Comparison of ENCODE assay signal across 9 cellular contexts in the genomic region with DNA sequence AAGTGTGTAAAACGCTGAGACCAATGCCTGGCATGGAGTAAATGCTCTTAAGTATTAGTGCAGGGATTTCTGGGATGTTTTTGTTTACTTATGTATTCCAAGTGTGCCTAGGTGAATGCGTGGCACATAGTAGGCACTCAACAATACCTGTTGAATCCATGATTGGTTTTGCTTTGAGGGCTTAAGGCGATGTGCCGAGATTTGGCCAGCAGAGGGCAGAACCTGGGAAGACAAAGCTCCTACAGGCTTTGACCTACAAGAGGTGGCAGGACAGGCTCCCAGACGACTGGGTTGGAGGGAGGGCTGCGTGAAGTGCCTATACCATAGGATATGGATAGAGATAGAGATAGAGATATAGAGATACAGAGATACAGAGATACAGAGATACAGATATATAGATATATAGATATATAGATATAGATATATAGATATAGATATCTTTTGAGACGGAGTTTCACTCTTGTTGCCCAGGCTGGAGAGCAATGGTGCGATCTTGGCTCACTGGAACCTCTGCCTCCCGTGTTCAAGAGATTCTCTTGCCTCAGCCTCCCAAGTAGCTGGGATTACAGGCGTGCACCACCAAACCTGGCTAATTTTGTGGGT. TPM values are rescaled to one million over a fixed set of nuclear protein-coding genes. Genes with fewer than 3 reads are reported as not detected.
DNase-seq lines count a peak whose midpoint lies in the region; ATAC-seq and TF ChIP-seq lines count a peak whose summit lies in the region.
"Had no signal": no experiment of that assay in that cellular context is flagged by ENCODE, and none has a peak within 500 bp of the region (broad histone marks: within the 10 kb centered on the region; RNA-seq: fewer than 3 reads in every experiment).

No MANE protein-coding gene starts in this region.

- H3K9ac ChIP-seq in HCT116 (ENCODE audit: low read length) (no peak overlapping the region), mesenchymal stem cell (ENCODE audit: low read length) (no peak overlapping the region)

- H3K4me3 ChIP-seq in HCT116 (replicated peaks in 1 of 2; ENCODE audit: low read depth in 1 of 2, low read length in 2 of 2) (no peak overlapping the region), mesenchymal stem cell (ENCODE audit: insufficient read depth in 1 of 2, low read depth in 1 of 2, low read length in 2 of 2) (no peak overlapping the region)
- H3K4me3 ChIP-seq: skin epidermis had no signal

- H3K27ac ChIP-seq in HCT116 (ENCODE audit: low read depth, low read length) (no peak overlapping the region), mesenchymal stem cell (ENCODE audit: low read length, poor library complexity, severe bottlenecking) (no peak overlapping the region)
- H3K27ac ChIP-seq: skin epidermis had no signal

- RAD21 ChIA-PET in HCT116 (lab: Charles Lee; ENCODE audit: low non-redundant PET in 1 of 2, low total read pairs in 2 of 2, uncharacterized antibody in 2 of 2, unreplicated experiment in 2 of 2), result interaction anchor here (0.6 to 2.8 kb wide), 6 partner anchors 40 to 176 kb away, joined by 3 to 25 read pairs (median 6); partner anchors contain the start of gene LIPT2 (in 1 of the 2)

- no peak overlapping the region for H3K4me2 ChIP-seq in HCT116 (ENCODE audit: low read length)
- H3K4me2 ChIP-seq in mesenchymal stem cell (ENCODE audit: low read length, poor library complexity, severe bottlenecking), result no peak overlapping the region

- BruUV-seq in HCT116 (replicated peaks; lab: Mats Ljungman, UMichigan), result no TSS peak

- no peak overlapping the region for H2BK15ac ChIP-seq in mesenchymal stem cell (ENCODE audit: low read depth, poor library complexity, severe bottlenecking)

- no peak overlapping the region for H2BK5ac ChIP-seq in mesenchymal stem cell (ENCODE audit: low read depth, low read length, poor library complexity, severe bottlenecking)

- no peaks in the 10 kb centered on the region for H3K9me2 ChIP-seq in HCT116 (ENCODE audit: insufficient read depth)

- TF ChIP-seq CTCF in HCT116 (IDR thresholded peaks at IDR 0.05 in 2 of 3, conservative IDR thresholded peaks at IDR 0.05 in 1 of 3; ENCODE audit: borderline replicate concordance in 1 of 3, insufficient read depth in 1 of 3, low read depth in 2 of 3, low read length in 2 of 3), result peak; percentile 86 to 89 (median 88)

- peaks cover 0 to 3% of the 10 kb centered on the region in 2 experiments; a peak in 1 of 4 replicates for H3K4me1 ChIP-seq in HCT116 (ENCODE audit: control insufficient read depth in 1 of 2, insufficient read depth in 2 of 2, low read length in 2 of 2)
- H3K4me1 ChIP-seq in mesenchymal stem cell (ENCODE audit: control insufficient read depth, insufficient read depth, low read depth, low read length), result peaks cover 3% of the 10 kb centered on the region

- no peaks in the 10 kb centered on the region for H3K79me2 ChIP-seq in HCT116 (ENCODE audit: insufficient read depth, low read length)

- H2BK12ac ChIP-seq in mesenchymal stem cell (ENCODE audit: low read length in 2 of 2), result no peak overlapping the region

- H3K18ac ChIP-seq in mesenchymal stem cell (ENCODE audit: low read depth in 1 of 2, low read length in 2 of 2), result no peak overlapping the region

- H3K27me3 ChIP-seq in HCT116 (ENCODE audit: insufficient read depth, low read length) (no peaks in the 10 kb centered on the region), mesenchymal stem cell (ENCODE audit: control insufficient read depth in 1 of 2, insufficient read depth in 1 of 2, low read length in 2 of 2) (peaks cover 0 to 21% of the 10 kb centered on the region in 2 experiments)

- 28% methylated on average over 10 of the region's 10 CpGs for WGBS in mesenchymal stem cell

- H3K4ac ChIP-seq in mesenchymal stem cell (ENCODE audit: low read depth in 1 of 2, low read length in 2 of 2), result no peak overlapping the region

- H4K20me1 ChIP-seq in HCT116 (ENCODE audit: insufficient read depth), result no peaks in the 10 kb centered on the region

- no peak overlapping the region for H4K91ac ChIP-seq in mesenchymal stem cell (ENCODE audit: low read length)

- POLR2A ChIA-PET in HCT116 (lab: Charles Lee), result interaction anchor here (1.1 to 1.3 kb wide), 2 partner anchors 117 kb away, joined by 3 to 5 read pairs; no protein-coding TSS in a partner anchor

- no peak for TF ChIP-seq POLR2A in HCT116 (IDR thresholded peaks at IDR 0.05; ENCODE audit: borderline replicate concordance, extremely low read depth, insufficient read depth, insufficient read length)

- H2AK5ac ChIP-seq in mesenchymal stem cell (ENCODE audit: low read length, severe bottlenecking), result no peak overlapping the region

- H3K36me3 ChIP-seq in HCT116 (ENCODE audit: control insufficient read depth in 1 of 2, insufficient read depth in 2 of 2, low read length in 2 of 2) (no peaks in the 10 kb centered on the region), mesenchymal stem cell (ENCODE audit: control insufficient read depth in 1 of 2, insufficient read depth in 2 of 2, low read depth in 1 of 2, low read length in 2 of 2) (peaks cover 0 to 13% of the 10 kb centered on the region in 2 experiments)

- H2AFZ ChIP-seq in HCT116 (ENCODE audit: low read depth, low read length, poor library complexity, severe bottlenecking) (no peak overlapping the region), mesenchymal stem cell (ENCODE audit: low read depth, low read length) (no peak overlapping the region)

- no peak overlapping the region for H4K8ac ChIP-seq in mesenchymal stem cell (ENCODE audit: low read length)

- no peak overlapping the region for H3K14ac ChIP-seq in mesenchymal stem cell (ENCODE audit: low read length in 2 of 2)

- TF ChIP-seq RAD21 in HCT116 (IDR thresholded peaks at IDR 0.05; ENCODE audit: low read depth), result peak; percentile 88

- no peak overlapping the region for H2BK120ac ChIP-seq in mesenchymal stem cell (ENCODE audit: low read depth, low read length)

- H3K23ac ChIP-seq in mesenchymal stem cell (ENCODE audit: low read length in 2 of 2), result no peak overlapping the region

- peak; percentile 91 for ATAC-seq in HCT116
- no peak for ATAC-seq in GM21423 (IDR thresholded peaks at IDR 0.05; ENCODE audit: unreplicated experiment)

- intact Hi-C loops in HCT116 (cut with micrococcal nuclease), result loop anchor here (1.0 kb wide), 2 partner anchors 117 to 286 kb away; no protein-coding TSS in a partner anchor

- H3K9me3 ChIP-seq in HCT116 (ENCODE audit: control insufficient read depth in 1 of 2, insufficient read depth in 1 of 2, low read depth in 1 of 2, low read length in 2 of 2) (no peaks in the 10 kb centered on the region), mesenchymal stem cell (ENCODE audit: control insufficient read depth, low read length) (no peaks in the 10 kb centered on the region)

- CTCF ChIA-PET in HCT116 (lab: Charles Lee), result interaction anchor here (0.6 to 5.4 kb wide), 21 partner anchors 8 to 286 kb away, joined by 3 to 120 read pairs (median 5); partner anchors contain the start of gene PGM2L1

- DNase-seq in Ammon's horn (ENCODE audit: low spot score) (peak; percentile 65), HCT116 (ENCODE audit: low read depth, low spot score) (peak; percentile 65), NCI-H748 treated with DMSO at 0.1 percent for 48 hours (lab: John Stamatoyannopoulos, UW) (peak; percentile 26), ecto neural progenitor cell (ENCODE audit: low spot score) (peak; percentile 79), mesenchymal stem cell (peak; percentile 60)
- DNase-seq in activated CD4-positive, alpha-beta T cell treated with anti-CD3 and anti-CD28 coated beads, Interleukin-2, amount 50 U/mL, for 24 hours (ENCODE audit: low read depth in 1 of 2, low spot score in 1 of 2), result peak; percentile 30 to 51
- DNase-seq in stimulated activated CD8-positive, alpha-beta memory T cell treated with anti-CD3 and anti-CD28 coated beads, Interleukin-4, amount 100 ng/mL, for 48 hours, result peak; percentile 83

- H3K79me1 ChIP-seq in mesenchymal stem cell (replicated peaks; ENCODE audit: low read length, poor library complexity, severe bottlenecking), result peaks cover 5% of the 10 kb centered on the region

TF ChIP-seq in HCT116, 20 proteins besides CTCF, POLR2A, EP300 and RAD21 (continues in another document):
- no peak for TF ChIP-seq POLR2AphosphoS5 (IDR thresholded peaks at IDR 0.05; ENCODE audit: low read depth, low read length)
- no peak for TF ChIP-seq EZH2 (IDR thresholded peaks at IDR 0.05)
- no peak; the same call in 1 of the 2 replicates for TF ChIP-seq CBX3 (IDR thresholded peaks at IDR 0.05; ENCODE audit: low read depth)
- TF ChIP-seq SRF (IDR thresholded peaks at IDR 0.05; ENCODE audit: low read depth), result no peak
- no peak for TF ChIP-seq ZNF274 (IDR thresholded peaks at IDR 0.05; ENCODE audit: low read depth, low read length)
- no peak for TF ChIP-seq JUND (IDR thresholded peaks at IDR 0.05)
- TF ChIP-seq, protein P1, sequence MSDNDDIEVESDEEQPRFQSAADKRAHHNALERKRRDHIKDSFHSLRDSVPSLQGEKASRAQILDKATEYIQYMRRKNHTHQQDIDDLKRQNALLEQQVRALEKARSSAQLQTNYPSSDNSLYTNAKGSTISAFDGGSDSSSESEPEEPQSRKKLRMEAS (IDR thresholded peaks at IDR 0.05), result no peak
- no peak for TF ChIP-seq YY1 (IDR thresholded peaks at IDR 0.05; ENCODE audit: extremely low read depth, insufficient replicate concordance, low read depth, low read length)
- no peak for TF ChIP-seq ELF1 (IDR thresholded peaks at IDR 0.05; ENCODE audit: borderline replicate concordance, low read depth)
- TF ChIP-seq TCF7L2 (IDR thresholded peaks at IDR 0.05; ENCODE audit: borderline replicate concordance, extremely low read depth, insufficient read depth, insufficient read length), result no peak

RNA-seq across cellular contexts. Expression of gene KCNE3, which starts 13.9 kb away (rescaled TPM):
- not detected for total RNA-seq in HCT116 (2021; ENCODE audit: unreplicated experiment)
- polyA plus RNA-seq in HCT116 (2012), result not detected in 2 replicates
- polyA plus RNA-seq in mesenchymal stem cell (2013, experiment 1 of 2), result 0.50 TPM
- 0.51 TPM for polyA plus RNA-seq in mesenchymal stem cell (2013, experiment 2 of 2)

RNA-seq across cellular contexts. Expression of gene LIPT2, which starts 40.0 kb away (rescaled TPM):
- 3.4 TPM for total RNA-seq in HCT116 (2021; ENCODE audit: unreplicated experiment)
- 3.3 and 3.6 TPM in 2 replicates for polyA plus RNA-seq in HCT116 (2012)
- polyA plus RNA-seq in mesenchymal stem cell (2013, experiment 1 of 2), result 1.1 TPM
- 1.1 TPM for polyA plus RNA-seq in mesenchymal stem cell (2013, experiment 2 of 2)

RNA-seq across cellular contexts. Expression of gene PGM2L1, which starts 55.2 kb away (rescaled TPM):
- total RNA-seq in HCT116 (2021; ENCODE audit: unreplicated experiment), result 4.9 TPM
- 1.1 and 1.3 TPM in 2 replicates for polyA plus RNA-seq in HCT116 (2012)
- polyA plus RNA-seq in mesenchymal stem cell (2013, experiment 1 of 2), result 2.2 TPM
- polyA plus RNA-seq in mesenchymal stem cell (2013, experiment 2 of 2), result 2.1 TPM

Comparison
In these comparisons a context has a peak if more than half of its experiments do, and no peak if none do; other contexts are left out.
1. DNase-seq: peak in every context shown above with its lines; median percentile 83 in stimulated activated CD8-positive, alpha-beta memory T cell treated with anti-CD3 and anti-CD28 coated beads, Interleukin-4, amount 100 ng/mL, for 48 hours; 79 in ecto neural progenitor cell; 65 in Ammon's horn; 65 in HCT116; 60 in mesenchymal stem cell; 40 in activated CD4-positive, alpha-beta T cell treated with anti-CD3 and anti-CD28 coated beads, Interleukin-2, amount 50 U/mL, for 24 hours; 26 in NCI-H748 treated with DMSO at 0.1 percent for 48 hours.